In the genomic region with DNA sequence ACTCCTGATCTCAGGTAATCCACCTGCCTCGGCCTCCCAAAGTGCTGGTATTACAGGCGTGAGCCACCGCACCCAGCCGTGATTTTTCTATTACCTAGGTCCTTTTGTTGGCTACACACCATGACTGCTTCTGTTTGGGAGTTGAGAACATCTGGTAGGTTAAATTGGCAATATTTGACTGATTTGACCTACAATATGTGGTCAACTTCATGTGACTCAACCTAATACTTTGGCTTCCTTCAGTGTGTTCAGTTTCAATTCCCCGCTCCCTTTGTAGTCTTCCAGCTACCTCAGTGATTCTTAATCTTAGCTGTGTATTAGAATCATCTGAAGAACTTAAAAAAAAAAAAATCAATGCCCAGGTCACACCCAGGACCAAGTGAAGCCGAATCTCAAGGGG, we compare ENCODE assay signal across 20 cellular contexts. TPM values are rescaled to one million over a fixed set of nuclear protein-coding genes. Genes with fewer than 3 reads are reported as not detected.
A peak's percentile ranks its signal among the peaks of the same experiment; 100 is the strongest.
DNase-seq lines count a peak whose midpoint lies in the region; ATAC-seq, FAIRE-seq and TF ChIP-seq lines count a peak whose summit lies in the region.
"Had no signal": no experiment of that assay in that cellular context is flagged by ENCODE, and none has a peak within 500 bp of the region (broad histone marks: within the 10 kb centered on the region; RNA-seq: fewer than 3 reads in every experiment).

No MANE protein-coding gene starts in this region.

- no peak overlapping the region for H3K4me3 ChIP-seq in lower lobe of right lung
- H3K4me3 ChIP-seq: hepatocyte, pancreas, PC-9, sigmoid colon had no signal

- H3K36me3 ChIP-seq in lower lobe of right lung: no peaks in the 10 kb centered on the region
- H3K36me3 ChIP-seq: brain microvascular endothelial cell, pancreas, sigmoid colon had no signal

- no peak overlapping the region for H3K27ac ChIP-seq in lower lobe of right lung
- H3K27ac ChIP-seq: brain microvascular endothelial cell, hepatocyte, pancreas, PC-9, sigmoid colon had no signal

- intact Hi-C loops in lower lobe of right lung (cut with DNase I): no loop called here

- no peaks in the 10 kb centered on the region for H3K9me3 ChIP-seq in lower lobe of right lung
- H3K9me3 ChIP-seq: pancreas, sigmoid colon had no signal

- DNase-seq in GM18507 (ENCODE audit: extremely low spot score, insufficient read length, low read depth) (no peak), lower lobe of right lung (no peak), nucleus accumbens (lab: John Stamatoyannopoulos, UW) (no peak), AG08396 (ENCODE audit: low spot score) (no peak)
- DNase-seq: activated CD4-positive, CD25-positive, alpha-beta regulatory T cell; brain microvascular endothelial cell; islet precursor cell; naive thymus-derived CD4-positive, alpha-beta T cell; NCI-H146; NCI-H774; pancreas; PC-9; sigmoid colon; T-helper 2 cell had no signal

- no peaks in the 10 kb centered on the region for H3K27me3 ChIP-seq in lower lobe of right lung (ENCODE audit: low read depth)
- H3K27me3 ChIP-seq: brain microvascular endothelial cell, hepatocyte, pancreas, sigmoid colon had no signal

- H3K4me1 ChIP-seq in lower lobe of right lung: no peaks in the 10 kb centered on the region
- H3K4me1 ChIP-seq: pancreas, sigmoid colon had no signal

- peak; percentile 92 for FAIRE-seq in GM18507 (lab: Jason Lieb, UNC)
- FAIRE-seq: pancreas had no signal

- TF ChIP-seq CTCF in lower lobe of right lung (IDR thresholded peaks at IDR 0.05): no peak

- ATAC-seq in GM19351 (IDR thresholded peaks at IDR 0.05; ENCODE audit: unreplicated experiment) (peak; percentile 44), HG02852 (IDR thresholded peaks at IDR 0.05; ENCODE audit: unreplicated experiment) (peak; percentile 40), HG03565 (IDR thresholded peaks at IDR 0.05; ENCODE audit: unreplicated experiment) (peak; percentile 38), HG03025 (IDR thresholded peaks at IDR 0.05; ENCODE audit: low FRiP score, unreplicated experiment) (no peak), lower lobe of right lung (no peak)
- ATAC-seq: activated T-helper 17 cell treated with anti-CD3 and anti-CD28 coated beads, Interleukin-2, amount 50 U/mL, for 72 hours; naive thymus-derived CD4-positive, alpha-beta T cell; pancreas had no signal

RNA-seq across cellular contexts. Expression of a gene that starts 47.4 kb away (rescaled TPM):
- total RNA-seq in lower lobe of right lung: 6.1 TPM

Comparison
In these comparisons a context has a peak if more than half of its experiments do, and no peak if none do; other contexts are left out.
1. ATAC-seq: peak in GM19351 (single experiment), HG02852 (single experiment) and HG03565 (single experiment); none in HG03025 (single experiment) and lower lobe of right lung (0 of 2).